8 cellular contexts compared by ENCODE assay signal in genomic region chrX:134373736-134374135, GRCh38. TPM values are rescaled to one million over a fixed set of nuclear protein-coding genes. Genes with fewer than 3 reads are reported as not detected.
DNase-seq lines count a peak whose midpoint lies in the region; ATAC-seq, FAIRE-seq and TF ChIP-seq lines count a peak whose summit lies in the region.

No MANE protein-coding gene starts in this region.

- no TSS peak for BruUV-seq in endothelial cell of umbilical vein (replicated peaks; lab: Mats Ljungman, UMichigan)

- H3K9me3 ChIP-seq in OCI-LY3 (ENCODE audit: insufficient read depth, low read length) (no peaks in the 10 kb centered on the region), endothelial cell of umbilical vein (replicated peaks; ENCODE audit: control insufficient read depth, insufficient read depth, low read length) (no peaks in the 10 kb centered on the region), ovary (no peaks in the 10 kb centered on the region)

- intact Hi-C loops in endothelial cell of umbilical vein (cut with micrococcal nuclease): no loop called here
- intact Hi-C loops in ovary (cut with DNase I): no loop called here

- H3K4me1 ChIP-seq in OCI-LY3 (ENCODE audit: low read length) (peaks cover 45% of the 10 kb centered on the region), endothelial cell of umbilical vein (ENCODE audit: control insufficient read depth, extremely low read depth, insufficient read depth, low read length) (peaks cover 5% of the 10 kb centered on the region), ovary (ENCODE audit: insufficient read depth) (peaks cover 2% of the 10 kb centered on the region)

- H3K79me2 ChIP-seq in OCI-LY3 (ENCODE audit: low read length) (peaks cover 60% of the 10 kb centered on the region), endothelial cell of umbilical vein (ENCODE audit: control insufficient read depth, insufficient read depth, low read length) (peaks cover 38% of the 10 kb centered on the region)

- no peak for TF ChIP-seq EP300 in ovary (IDR thresholded peaks at IDR 0.05)

- H2AFZ ChIP-seq in OCI-LY3 (ENCODE audit: low read depth, low read length) (no peak overlapping the region), endothelial cell of umbilical vein (ENCODE audit: low read depth, low read length) (peak overlapping the region; percentile 21)

- dilution Hi-C loops in endothelial cell of umbilical vein (cut with MboI; ENCODE audit: extremely low pct_ligation_motif_present, low sequenced_read_pairs): no loop called here

- TF ChIP-seq CTCF in OCI-LY3 (IDR thresholded peaks at IDR 0.05; ENCODE audit: low read depth, low read length) (no peak), endothelial cell of umbilical vein (IDR thresholded peaks at IDR 0.05; ENCODE audit: extremely low read depth in 1 of 2, insufficient read depth in 1 of 2, low read depth in 1 of 2, low read length in 2 of 2) (no peak), ovary (IDR thresholded peaks at IDR 0.05) (no peak)

- no peaks in the 10 kb centered on the region for H3K27me3 ChIP-seq in OCI-LY3 (ENCODE audit: low read depth, low read length)
- no peaks in the 10 kb centered on the region for H3K27me3 ChIP-seq in endothelial cell of umbilical vein (ENCODE audit: control insufficient read depth in 2 of 2, insufficient read depth in 2 of 2, low read length in 2 of 2)
- no peaks in the 10 kb centered on the region for H3K27me3 ChIP-seq in ovary

- peak overlapping the region; percentile 99 for H3K9ac ChIP-seq in OCI-LY3 (ENCODE audit: low read length)
- H3K9ac ChIP-seq in endothelial cell of umbilical vein (replicated peaks; ENCODE audit: extremely low read depth, insufficient read depth, low read length): peak overlapping the region; percentile 94

- WGBS in ovary, 3 donors: 26 to 32% (median 30%) methylated on average over 8 of the region's 8 CpGs

- POLR2A ChIA-PET in endothelial cell of umbilical vein (lab: Charles Lee): no interaction called here

- CTCF ChIA-PET in endothelial cell of umbilical vein (lab: Charles Lee): no interaction called here

- no peak for FAIRE-seq in endothelial cell of umbilical vein (lab: Jason Lieb, UNC)

- peak overlapping the region; percentile 82 for H3K4me2 ChIP-seq in OCI-LY3 (ENCODE audit: low read length)
- H3K4me2 ChIP-seq in endothelial cell of umbilical vein (ENCODE audit: insufficient read depth, low read length): peak overlapping the region; percentile 97

- TF ChIP-seq POLR2A in endothelial cell of umbilical vein (IDR thresholded peaks at IDR 0.05; ENCODE audit: low read depth, low read length): no peak
- no peak for TF ChIP-seq POLR2A in ovary (IDR thresholded peaks at IDR 0.05)

- peak; percentile 9 for DNase-seq in ELR (ENCODE audit: low read depth)
- DNase-seq in endothelial cell of umbilical vein (ENCODE audit: low read depth, low spot score): peak; percentile 7
- DNase-seq in ovary: no peak
- DNase-seq in stimulated activated CD4-positive, alpha-beta T cell treated with anti-CD3 and anti-CD28 coated beads, Interleukin-15, amount 100 ng/mL, for 24 hours: no peak
- DNase-seq in HuH-7.5 (ENCODE audit: low spot score): no peak

- H3K36me3 ChIP-seq in OCI-LY3 (replicated peaks; ENCODE audit: low read depth, low read length) (peaks cover 9% of the 10 kb centered on the region), endothelial cell of umbilical vein (ENCODE audit: control insufficient read depth in 2 of 2, extremely low read depth in 1 of 2, insufficient read depth in 2 of 2, low read length in 2 of 2) (no peaks in the 10 kb centered on the region), ovary (no peaks in the 10 kb centered on the region)

- H3K27ac ChIP-seq in OCI-LY3 (ENCODE audit: low read length): peak overlapping the region; percentile 97
- peak overlapping the region; percentile 58 for H3K27ac ChIP-seq in endothelial cell of umbilical vein (ENCODE audit: insufficient read depth, low read depth, low read length)
- H3K27ac ChIP-seq in ovary: peak overlapping the region; percentile 87 to 91

- ATAC-seq in GM21423 (IDR thresholded peaks at IDR 0.05; ENCODE audit: unreplicated experiment) (no peak), HG02885 (IDR thresholded peaks at IDR 0.05; ENCODE audit: poor library complexity, unreplicated experiment) (no peak)

- H4K20me1 ChIP-seq in OCI-LY3 (ENCODE audit: insufficient read depth, low read length): peaks cover 30% of the 10 kb centered on the region
- H4K20me1 ChIP-seq in endothelial cell of umbilical vein (replicated peaks; ENCODE audit: control insufficient read depth, extremely low read depth, insufficient read depth, low read length): no peaks in the 10 kb centered on the region

- no peaks in the 10 kb centered on the region for H3K9me1 ChIP-seq in endothelial cell of umbilical vein (replicated peaks; ENCODE audit: control insufficient read depth, extremely low read depth, insufficient read depth, low read length)

- peak overlapping the region; percentile 97 for H3K4me3 ChIP-seq in OCI-LY3 (ENCODE audit: low read length)
- H3K4me3 ChIP-seq in endothelial cell of umbilical vein (replicated peaks in 1 of 3; ENCODE audit: insufficient read depth in 1 of 3, low read depth in 1 of 3, low read length in 3 of 3): peak overlapping the region; percentile 51 to 96 (median 69)
- H3K4me3 ChIP-seq in ovary: peak overlapping the region; percentile 54

TF ChIP-seq in endothelial cell of umbilical vein, 7 proteins besides CTCF, POLR2A, EP300 and RAD21:
- TF ChIP-seq MAX (IDR thresholded peaks at IDR 0.05; ENCODE audit: insufficient read depth, insufficient read length): no peak
- TF ChIP-seq POLR2AphosphoS5 (IDR thresholded peaks at IDR 0.05; ENCODE audit: insufficient read depth, low read depth, low read length): no peak
- TF ChIP-seq GATA2 (IDR thresholded peaks at IDR 0.05; ENCODE audit: insufficient read depth, insufficient read length, low read depth, low read length): no peak
- TF ChIP-seq EZH2 (IDR thresholded peaks at IDR 0.05; ENCODE audit: borderline replicate concordance, low read depth, low read length, severe bottlenecking): no peak
- TF ChIP-seq MYC (IDR thresholded peaks at IDR 0.05; ENCODE audit: low read depth, low read length): no peak
- TF ChIP-seq FOS (IDR thresholded peaks at IDR 0.05; ENCODE audit: borderline replicate concordance, insufficient read depth, low read length): no peak
- TF ChIP-seq JUN (IDR thresholded peaks at IDR 0.05; ENCODE audit: borderline replicate concordance, insufficient read depth, insufficient read length, low read depth): no peak
TF ChIP-seq in endothelial cell of umbilical vein: peak in this region for 0.

RNA-seq across cellular contexts. Expression of gene PHF6, which starts 0.6 kb away (rescaled TPM):
- 31.1 and 32.3 TPM in 2 replicates for total RNA-seq in endothelial cell of umbilical vein
- 3.1 and 4.9 TPM in 2 replicates for polyA plus RNA-seq in endothelial cell of umbilical vein
- polyA plus RNA-seq in endothelial cell of umbilical vein (2011; cell fraction: cytosol; rRNA removed): 6.7 and 6.8 TPM in 2 replicates
- 8.7 and 12.8 TPM in 2 replicates for polyA plus RNA-seq in endothelial cell of umbilical vein (2011; cell fraction: nucleus; rRNA removed)
- 22.5 and 28.0 TPM in 2 replicates for polyA plus RNA-seq in endothelial cell of umbilical vein (2012)
- 13.3 and 14.1 TPM in 2 replicates for polyA minus RNA-seq in endothelial cell of umbilical vein
- 12.8 TPM for polyA minus RNA-seq in endothelial cell of umbilical vein (2011; cell fraction: cytosol; rRNA and poly(A)+ RNA removed)
- polyA minus RNA-seq in endothelial cell of umbilical vein (2011; cell fraction: nucleus; rRNA and poly(A)+ RNA removed): 8.5 and 13.0 TPM in 2 replicates
- total RNA-seq in ovary: 10 to 100 TPM; 27.1 to 50.4 (median 38.8) TPM
- 10 to 100 TPM; 14.6 to 24.2 TPM for polyA plus RNA-seq in ovary

Comparison
In these comparisons a context has a peak if more than half of its experiments do, and no peak if none do; other contexts are left out.
1. DNase-seq: peak in ELR (single experiment) and endothelial cell of umbilical vein (single experiment); none in ovary (0 of 5), stimulated activated CD4-positive, alpha-beta T cell treated with anti-CD3 and anti-CD28 coated beads, Interleukin-15, amount 100 ng/mL, for 24 hours (single experiment) and HuH-7.5 (single experiment).
2. Peak in every context shown above with its lines, with median percentiles within 50 percentile points of each other: H3K27ac ChIP-seq and H3K4me3 ChIP-seq.